16 cellular contexts compared by ENCODE assay signal in the genomic region with DNA sequence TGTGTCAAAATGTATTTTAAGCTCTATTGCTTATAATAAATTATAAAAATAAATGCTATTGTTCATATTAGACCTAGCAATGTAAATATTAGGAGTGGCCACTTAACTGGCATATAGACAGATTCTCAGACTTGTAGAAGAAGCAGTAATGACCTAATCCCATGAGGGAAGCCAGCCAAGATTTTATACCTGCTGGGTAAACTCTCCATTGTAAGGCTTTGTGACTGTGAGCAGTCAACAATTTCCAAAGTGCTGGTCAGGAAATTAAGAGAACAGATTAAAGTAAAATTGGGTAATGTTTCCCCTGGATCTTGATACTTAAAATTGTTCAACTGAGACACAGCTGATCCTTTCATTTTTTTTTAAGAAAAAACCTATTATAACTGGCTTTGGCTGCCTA.
DNase-seq lines count a peak whose midpoint lies in the region; TF ChIP-seq lines count a peak whose summit lies in the region.
"Had no signal": no experiment of that assay in that cellular context is flagged by ENCODE, and none has a peak within 500 bp of the region (broad histone marks: within the 10 kb centered on the region; RNA-seq: fewer than 3 reads in every experiment).

No MANE protein-coding gene starts in this region.

- no peaks in the 10 kb centered on the region for H3K36me3 ChIP-seq in A673 (ENCODE audit: insufficient read depth, low read length, poor library complexity, severe bottlenecking)
- H3K36me3 ChIP-seq: ovary had no signal

- H3K27ac Mint-ChIP-seq in nephron progenitor cell, result no peak overlapping the region
- H3K27ac Mint-ChIP-seq: stimulated activated naive CD8-positive, alpha-beta T cell treated with anti-CD3 and anti-CD28 coated beads, Interleukin-15, Interleukin-2, amounts not matched to agents 100 ng/mL and 50 ng/mL, for 24 hours; T-helper 17 cell had no signal

- no peaks in the 10 kb centered on the region for H3K27me3 ChIP-seq in A673 (replicated peaks; ENCODE audit: insufficient read depth, low read depth, low read length, poor library complexity)
- H3K27me3 ChIP-seq: ovary had no signal

- POLR2A ChIA-PET in A673 (lab: Charles Lee; ENCODE audit: low non-redundant PET), result no interaction called here

- BruUV-seq in A673 (replicated peaks; lab: Mats Ljungman, UMichigan), result no TSS peak

- no peaks in the 10 kb centered on the region for H3K4me1 Mint-ChIP-seq in nephron progenitor cell
- H3K4me1 Mint-ChIP-seq: central memory CD8-positive, alpha-beta T cell; T-helper 17 cell had no signal

- DNase-seq in COR-L47 (lab: John Stamatoyannopoulos, UW) (peak; percentile 89), LNCaP clone FGC (ENCODE audit: low read depth) (peak; percentile 50), NCI-H748 treated with DMSO at 0.1 percent for 48 hours (lab: John Stamatoyannopoulos, UW) (peak; percentile 45), coronary artery (ENCODE audit: low spot score) (no peak), nephron progenitor cell (no peak), NOMO-1 treated with DMSO at 0.1 percent for 48 hours (lab: John Stamatoyannopoulos, UW; ENCODE audit: unreplicated experiment) (no peak), A673 (ENCODE audit: low spot score) (no peak), KBM-7 (no peak)
- DNase-seq: activated naive CD4-positive, alpha-beta T cell treated with anti-CD3 and anti-CD28 coated beads, Interleukin-2, amount 50 U/mL, for 16 hours; head of caudate nucleus; kidney glomerular epithelial cell; NCI-H1930; ovary; T-helper 17 cell had no signal

- H3K4me3 Mint-ChIP-seq in nephron progenitor cell, result no peak overlapping the region
- H3K4me3 Mint-ChIP-seq: central memory CD8-positive, alpha-beta T cell; stimulated activated naive CD8-positive, alpha-beta T cell treated with anti-CD3 and anti-CD28 coated beads, Interleukin-15, Interleukin-2, amounts not matched to agents 100 ng/mL and 50 ng/mL, for 24 hours; T-helper 17 cell had no signal

- CTCF ChIA-PET in A673 (lab: Charles Lee), result no interaction called here

- H3K4me1 ChIP-seq in A673 (ENCODE audit: insufficient read depth, low read length, poor library complexity, severe bottlenecking), result no peaks in the 10 kb centered on the region

- H3K27me3 Mint-ChIP-seq in nephron progenitor cell (ENCODE audit: low read depth, poor library complexity), result no peaks in the 10 kb centered on the region
- H3K27me3 Mint-ChIP-seq: central memory CD8-positive, alpha-beta T cell; stimulated activated naive CD8-positive, alpha-beta T cell treated with anti-CD3 and anti-CD28 coated beads, Interleukin-15, Interleukin-2, amounts not matched to agents 100 ng/mL and 50 ng/mL, for 24 hours; T-helper 17 cell had no signal

- H3K36me3 Mint-ChIP-seq in nephron progenitor cell (ENCODE audit: low read depth), result no peaks in the 10 kb centered on the region

- no peak for TF ChIP-seq CTCF in LNCaP clone FGC (IDR thresholded peaks at IDR 0.05; ENCODE audit: control insufficient read depth, extremely low read depth, insufficient read depth)
- TF ChIP-seq CTCF in coronary artery (IDR thresholded peaks at IDR 0.05), result no peak
- TF ChIP-seq CTCF in nephron progenitor cell (IDR thresholded peaks at IDR 0.05), result no peak
- TF ChIP-seq CTCF in A673 (conservative IDR thresholded peaks at IDR 0.05; ENCODE audit: low read depth, low read length), result no peak

- H3K9me3 ChIP-seq in A673 (ENCODE audit: low read depth, low read length, poor library complexity, severe bottlenecking), result no peaks in the 10 kb centered on the region
- H3K9me3 ChIP-seq: ovary had no signal

- in situ Hi-C loops in KBM-7 (cut with MboI; ENCODE audit: low pct_unique_long_range_greater_than_20kb, low sequenced_read_pairs), result no loop called here

- intact Hi-C loops in A673 (cut with micrococcal nuclease; ENCODE audit: unreplicated experiment), result no loop called here

- H3K9me3 Mint-ChIP-seq in nephron progenitor cell, result no peaks in the 10 kb centered on the region
- H3K9me3 Mint-ChIP-seq: central memory CD8-positive, alpha-beta T cell had no signal

- H3K27ac ChIP-seq in coronary artery (peak overlapping the region in 1 of 2 donors; percentile 36), A673 (ENCODE audit: low read depth, low read length, poor library complexity, severe bottlenecking) (no peak overlapping the region)
- H3K27ac ChIP-seq: ovary had no signal

- H3K4me3 ChIP-seq in LNCaP clone FGC (ENCODE audit: low read depth, low read length), result no peak overlapping the region
- H3K4me3 ChIP-seq in coronary artery, result peak overlapping the region; percentile 18
- no peak overlapping the region for H3K4me3 ChIP-seq in A673 (ENCODE audit: low read depth, low read length, poor library complexity, severe bottlenecking)
- H3K4me3 ChIP-seq: ovary had no signal

Comparison
In these comparisons a context has a peak if more than half of its experiments do, and no peak if none do; other contexts are left out.
1. DNase-seq: peak in COR-L47 (single experiment), LNCaP clone FGC (single experiment) and NCI-H748 treated with DMSO at 0.1 percent for 48 hours (single experiment); none in coronary artery (single experiment), nephron progenitor cell (single experiment), NOMO-1 treated with DMSO at 0.1 percent for 48 hours (single experiment), A673 (single experiment) and KBM-7 (single experiment).